In genomic region chr17:72930031-72930430, GRCh38 we compare ENCODE assay signal across 20 cellular contexts.
DNase-seq lines count a peak whose midpoint lies in the region; ATAC-seq and TF ChIP-seq lines count a peak whose summit lies in the region.
"Had no signal": no experiment of that assay in that cellular context is flagged by ENCODE, and none has a peak within 500 bp of the region (broad histone marks: within the 10 kb centered on the region; RNA-seq: fewer than 3 reads in every experiment).

No MANE protein-coding gene starts in this region.

- H3K9me3 Mint-ChIP-seq in nephron = no peaks in the 10 kb centered on the region
- H3K9me3 Mint-ChIP-seq: CD4-positive, CD25-positive, alpha-beta regulatory T cell; CD8-positive, alpha-beta T cell; HFFc6 had no signal

- intact Hi-C loops in esophagus muscularis mucosa (cut with DNase I) = no loop called here

- H3K4me3 ChIP-seq in BLaER1 (no peak overlapping the region), WERI-Rb-1 (ENCODE audit: low read depth, low read length) (no peak overlapping the region), esophagus muscularis mucosa (no peak overlapping the region)
- H3K4me3 ChIP-seq: A549, HAP-1 had no signal

- no peaks in the 10 kb centered on the region for H4K20me1 ChIP-seq in BLaER1

- H3K27ac ChIP-seq in BLaER1 (peak overlapping the region; percentile 49; the same call in 1 of the 2 replicates), WERI-Rb-1 (peak overlapping the region; percentile 51), cingulate gyrus (ENCODE audit: low read depth, low read length) (peak overlapping the region; percentile 76), esophagus muscularis mucosa (replicated peaks in 1 of 4) (no peak overlapping the region)
- H3K27ac ChIP-seq: A549, C4-2B had no signal

- H3K36me3 Mint-ChIP-seq in nephron (ENCODE audit: low read depth) = no peaks in the 10 kb centered on the region

- H3K4me2 ChIP-seq in BLaER1 = peak overlapping the region; percentile 86; the same call in 1 of the 2 replicates
- H3K4me2 ChIP-seq: A549 had no signal

- no peak for TF ChIP-seq EP300 in esophagus muscularis mucosa (IDR thresholded peaks at IDR 0.05)

- H3K4me1 ChIP-seq in BLaER1 (peaks cover 33% of the 10 kb centered on the region), esophagus muscularis mucosa (no peaks in the 10 kb centered on the region)
- H3K4me1 ChIP-seq: A549, HAP-1 had no signal

- no peaks in the 10 kb centered on the region for H3K27me3 ChIP-seq in BLaER1
- no peaks in the 10 kb centered on the region for H3K27me3 ChIP-seq in WERI-Rb-1 (ENCODE audit: insufficient read depth, low read depth, severe bottlenecking)
- H3K27me3 ChIP-seq in esophagus muscularis mucosa = no peaks in the 10 kb centered on the region

- 74% methylated on average over 2 of the region's 2 CpGs for WGBS in esophagus muscularis mucosa

- TF ChIP-seq CTCF in WERI-Rb-1 (IDR thresholded peaks at IDR 0.05; ENCODE audit: low read depth, low read length) (no peak), nephron (IDR thresholded peaks at IDR 0.05; ENCODE audit: unreplicated experiment in 3 of 3) (no peak), esophagus muscularis mucosa (IDR thresholded peaks at IDR 0.05) (no peak)

- no peaks in the 10 kb centered on the region for H3K9me3 ChIP-seq in BLaER1
- H3K9me3 ChIP-seq in WERI-Rb-1 (ENCODE audit: severe bottlenecking) = no peaks in the 10 kb centered on the region
- H3K9me3 ChIP-seq in esophagus muscularis mucosa = no peaks in the 10 kb centered on the region
- H3K9me3 ChIP-seq: A549, Caco-2, HAP-1 had no signal

- ATAC-seq in GM21737 (IDR thresholded peaks at IDR 0.05; ENCODE audit: unreplicated experiment) = no peak
- ATAC-seq: CD8-positive, alpha-beta T cell had no signal

- peaks cover 12% of the 10 kb centered on the region for H3K4me1 Mint-ChIP-seq in nephron

- DNase-seq in WERI-Rb-1 (no peak), GDM1 (lab: John Stamatoyannopoulos, UW) (no peak), esophagus muscularis mucosa (ENCODE audit: extremely low spot score) (no peak)
- DNase-seq in activated CD4-positive, CD25-positive, alpha-beta regulatory T cell (lab: John Stamatoyannopoulos, UW) = no peak
- DNase-seq: 8988T; ACHN; Caco-2; CD4-positive, CD25-positive, alpha-beta regulatory T cell; CD8-positive, alpha-beta T cell; DMS153; EL; GOT3; HFFc6 had no signal

- H3K36me3 ChIP-seq in BLaER1 (peaks cover 16% of the 10 kb centered on the region; the same call in 1 of the 2 replicates), WERI-Rb-1 (peaks cover 10% of the 10 kb centered on the region), esophagus muscularis mucosa (no peaks in the 10 kb centered on the region)
- H3K36me3 ChIP-seq: HAP-1 had no signal

- no peak overlapping the region for H3K4me3 Mint-ChIP-seq in nephron
- H3K4me3 Mint-ChIP-seq: CD4-positive, CD25-positive, alpha-beta regulatory T cell; CD8-positive, alpha-beta T cell; HFFc6 had no signal

- no peak overlapping the region for H3K9ac ChIP-seq in BLaER1

- TF ChIP-seq POLR2A in esophagus muscularis mucosa (IDR thresholded peaks at IDR 0.05; ENCODE audit: low read depth) = no peak

- peak overlapping the region; percentile 31 to 50 (median 40) for H3K27ac Mint-ChIP-seq in nephron
- H3K27ac Mint-ChIP-seq: CD8-positive, alpha-beta T cell; HFFc6 had no signal

- no peaks in the 10 kb centered on the region for H3K27me3 Mint-ChIP-seq in nephron (ENCODE audit: low read depth)
- H3K27me3 Mint-ChIP-seq: CD4-positive, CD25-positive, alpha-beta regulatory T cell had no signal

Comparison
In these comparisons a context has a peak if more than half of its experiments do, and no peak if none do; other contexts are left out.
1. H3K27ac ChIP-seq: peak in BLaER1 (single experiment), WERI-Rb-1 (single experiment) and cingulate gyrus (single experiment); none in esophagus muscularis mucosa (0 of 4).